2 cellular contexts compared by ENCODE assay signal in the genomic region with DNA sequence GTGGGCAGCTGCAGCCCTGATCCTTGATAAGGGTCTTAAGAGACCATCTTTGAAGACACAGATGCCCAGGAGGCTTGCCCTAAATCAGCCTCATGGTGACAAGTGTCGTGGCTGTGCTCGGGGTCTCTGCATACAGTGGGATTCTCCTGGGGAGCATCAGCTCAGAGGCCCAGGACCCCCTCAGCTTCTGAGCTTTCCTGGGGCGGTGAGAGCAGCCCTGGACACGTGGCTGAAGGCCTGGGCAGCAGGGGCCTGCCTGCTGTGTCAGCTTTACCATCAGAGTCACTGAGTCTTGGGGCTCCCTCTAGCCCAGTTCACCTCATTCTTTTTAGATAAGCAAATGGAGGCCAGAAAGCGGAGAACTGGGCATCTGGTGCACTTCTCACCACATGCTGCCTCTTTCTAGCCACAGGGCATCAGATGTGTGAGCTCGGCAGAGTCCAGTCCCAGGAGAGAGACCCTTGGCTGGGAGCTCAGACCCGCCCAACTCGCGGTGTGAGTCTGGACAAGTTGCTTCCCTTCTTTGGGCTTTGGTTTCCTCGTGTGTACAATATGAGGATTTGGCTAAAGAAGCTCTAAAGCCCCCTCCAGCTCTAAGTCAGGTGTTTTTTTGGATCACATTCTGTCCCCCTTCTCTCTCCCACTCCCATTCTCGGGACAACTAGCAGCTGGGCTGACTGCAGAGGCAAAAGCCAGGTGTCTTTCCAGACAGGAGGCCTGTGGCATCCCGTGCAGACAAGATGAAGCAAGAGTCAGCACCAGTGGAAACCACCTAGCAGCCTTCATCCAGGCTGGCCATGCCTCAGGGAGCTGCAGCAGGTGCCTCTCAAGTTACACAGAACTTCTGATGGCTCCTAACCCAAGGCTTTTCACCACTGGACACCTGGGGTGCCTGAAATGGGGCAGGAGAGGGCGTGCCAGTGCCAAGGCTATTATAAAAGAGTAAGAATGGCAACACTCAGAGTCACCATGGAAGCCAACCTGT.
TF ChIP-seq lines count a peak whose summit lies in the region.

No MANE protein-coding gene starts in this region.

TF ChIP-seq in GM23338, 12 proteins besides CTCF, POLR2A, EP300 and RAD21 (continued from another document and continues in another):
- TF ChIP-seq ZNF462 (CRISPR knock-in tag; IDR thresholded peaks at IDR 0.05) (no peak), ZNF114 (CRISPR knock-in tag; IDR thresholded peaks at IDR 0.05) (no peak), ETS1 (IDR thresholded peaks at IDR 0.05) (no peak), STAT1 (IDR thresholded peaks at IDR 0.05; ENCODE audit: unreplicated experiment) (no peak), ZNF331 (CRISPR knock-in tag; IDR thresholded peaks at IDR 0.05; ENCODE audit: low read depth) (no peak), CREB1 (CRISPR knock-in tag; IDR thresholded peaks at IDR 0.05; ENCODE audit: low read depth) (no peak), POLR2AphosphoS5 (IDR thresholded peaks at IDR 0.05; ENCODE audit: low read depth) (no peak)

TF ChIP-seq in WTC11, 78 proteins besides CTCF, POLR2A, EP300 and RAD21 (continued from another document):
- TF ChIP-seq AFF4 (CRISPR knock-in tag; IDR thresholded peaks at IDR 0.05; ENCODE audit: borderline replicate concordance), result no peak
- TF ChIP-seq HMGA2 (CRISPR knock-in tag; IDR thresholded peaks at IDR 0.05), result no peak
- TF ChIP-seq IRF1 (CRISPR knock-in tag; IDR thresholded peaks at IDR 0.05), result no peak
- no peak for TF ChIP-seq TEAD4 (CRISPR knock-in tag; IDR thresholded peaks at IDR 0.05)
- TF ChIP-seq FOXP1 (CRISPR knock-in tag; IDR thresholded peaks at IDR 0.05; ENCODE audit: borderline replicate concordance), result no peak
- no peak for TF ChIP-seq ATF1 (CRISPR knock-in tag; IDR thresholded peaks at IDR 0.05)
- TF ChIP-seq ZNF512 (CRISPR knock-in tag; IDR thresholded peaks at IDR 0.05; ENCODE audit: borderline replicate concordance), result no peak
- TF ChIP-seq MAX (CRISPR knock-in tag; IDR thresholded peaks at IDR 0.05), result no peak
- no peak for TF ChIP-seq PRDM15 (CRISPR knock-in tag; IDR thresholded peaks at IDR 0.05)
- TF ChIP-seq NR2C2 (CRISPR knock-in tag; IDR thresholded peaks at IDR 0.05), result no peak
- TF ChIP-seq ZNF425 (CRISPR knock-in tag; conservative IDR thresholded peaks at IDR 0.05), result no peak
- TF ChIP-seq FOXK1 (CRISPR knock-in tag; IDR thresholded peaks at IDR 0.05), result no peak
TF ChIP-seq in WTC11: peak in this region for 0.
